In the genomic region with DNA sequence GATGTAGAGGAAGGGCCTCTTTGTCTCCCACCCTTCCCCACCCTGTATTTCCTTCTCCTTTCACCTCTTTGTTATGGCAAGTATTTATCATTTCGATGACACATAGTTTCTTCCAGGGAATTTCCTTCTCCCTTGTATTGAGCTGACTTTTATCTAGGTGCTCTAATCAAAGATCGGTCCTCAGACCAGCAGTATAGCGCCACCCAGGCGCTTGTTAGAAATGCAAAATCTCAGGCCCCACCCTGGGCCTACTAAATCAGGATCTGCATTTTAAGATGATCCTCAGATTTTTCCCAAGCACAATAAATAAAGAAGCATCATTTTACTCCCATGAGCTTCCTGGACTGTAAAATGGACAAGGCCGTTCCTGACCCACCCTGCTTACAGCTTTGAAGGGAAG, we compare ENCODE assay signal across 27 cellular contexts.
"Had no signal": no experiment of that assay in that cellular context is flagged by ENCODE, and none has a peak within 500 bp of the region (broad histone marks: within the 10 kb centered on the region; RNA-seq: fewer than 3 reads in every experiment).

No MANE protein-coding gene starts in this region.

- ATAC-seq: activated naive CD4-positive, alpha-beta T cell treated with anti-CD3 and anti-CD28 coated beads, Interleukin-2, amount 50 U/mL, for 72 hours; activated T-cell treated with anti-CD3 and anti-CD28 coated beads, Interleukin-2, amount 50 U/mL, for 72 hours; gastroesophageal sphincter had no signal

- FAIRE-seq: bronchial epithelial cell had no signal

- H3K4me3 ChIP-seq: ascending aorta, coronary artery, dorsolateral prefrontal cortex, esophagus muscularis mucosa, gastroesophageal sphincter had no signal

- H3K27me3 Mint-ChIP-seq: activated T-cell treated with anti-CD3 and anti-CD28 coated beads, Interleukin-2, amount 50 U/mL, for 24 hours; central memory CD8-positive, alpha-beta T cell had no signal

- H3K9me3 Mint-ChIP-seq: activated CD4-positive, alpha-beta memory T cell treated with anti-CD3 and anti-CD28 coated beads, Interleukin-2, amount 10 ng/mL, durations not matched to agents 7 days and 5 days; activated CD4-positive, alpha-beta T cell treated with anti-CD3 and anti-CD28 coated beads, Interleukin-2, amount 10 ng/mL, durations not matched to agents 7 days and 5 days; activated naive CD4-positive, alpha-beta T cell treated with anti-CD3 and anti-CD28 coated beads, Interleukin-2, amount 10 ng/mL, durations not matched to agents 7 days and 5 days; activated naive CD4-positive, alpha-beta T cell treated with anti-CD3 and anti-CD28 coated beads, Interleukin-2, amount 50 U/mL, for 72 hours; activated naive CD8-positive, alpha-beta T cell treated with anti-CD3 and anti-CD28 coated beads, Interleukin-2, amount 10 ng/mL, durations not matched to agents 7 days and 5 days; activated T-cell treated with anti-CD3 and anti-CD28 coated beads, Interleukin-2, amount 50 U/mL, for 24 hours; activated T-cell treated with anti-CD3 and anti-CD28 coated beads, Interleukin-2, amount 50 U/mL, for 72 hours; brain; central memory CD8-positive, alpha-beta T cell; dendritic cell treated with granulocyte-macrophage colony-stimulating factor and Interleukin-4, amounts not matched to agents 40 ng/mL and 50 ng/mL, for 4 days had no signal

- H3K27me3 ChIP-seq: ascending aorta, esophagus muscularis mucosa, gastroesophageal sphincter had no signal

- H3K4me1 ChIP-seq: ascending aorta had no signal

- H3K9me3 ChIP-seq: ascending aorta, esophagus muscularis mucosa, gastroesophageal sphincter had no signal

- H3K27ac ChIP-seq: ascending aorta, coronary artery, dorsolateral prefrontal cortex, esophagus muscularis mucosa, gastroesophageal sphincter had no signal

- H3K4me1 Mint-ChIP-seq: activated CD4-positive, alpha-beta memory T cell treated with anti-CD3 and anti-CD28 coated beads, Interleukin-2, amount 10 ng/mL, durations not matched to agents 7 days and 5 days; activated CD4-positive, alpha-beta T cell treated with anti-CD3 and anti-CD28 coated beads, Interleukin-2, amount 10 ng/mL, durations not matched to agents 7 days and 5 days; activated naive CD4-positive, alpha-beta T cell treated with anti-CD3 and anti-CD28 coated beads, Interleukin-2, amount 10 ng/mL, durations not matched to agents 7 days and 5 days; activated naive CD8-positive, alpha-beta T cell treated with anti-CD3 and anti-CD28 coated beads, Interleukin-2, amount 10 ng/mL, durations not matched to agents 7 days and 5 days; central memory CD8-positive, alpha-beta T cell had no signal

- DNase-seq: activated CD4-positive, alpha-beta memory T cell treated with anti-CD3 and anti-CD28 coated beads, Interleukin-2, amount 10 ng/mL, durations not matched to agents 7 days and 5 days; activated CD4-positive, alpha-beta T cell treated with anti-CD3 and anti-CD28 coated beads for 1 hour; activated CD4-positive, alpha-beta T cell treated with anti-CD3 and anti-CD28 coated beads for 4 hours; activated CD4-positive, alpha-beta T cell treated with anti-CD3 and anti-CD28 coated beads, Interleukin-2, amount 10 ng/mL, durations not matched to agents 7 days and 5 days; activated CD4-positive, alpha-beta T cell treated with anti-CD3 and anti-CD28 coated beads, Interleukin-2, amount 50 U/mL, for 4 hours; activated CD8-positive, alpha-beta memory T cell treated with anti-CD3 and anti-CD28 coated beads, Interleukin-2, amount 50 U/mL, for 48 hours; activated gamma-delta T cell; activated naive CD4-positive, alpha-beta T cell; activated naive CD4-positive, alpha-beta T cell treated with anti-CD3 and anti-CD28 coated beads, Interleukin-2, amount 10 ng/mL, durations not matched to agents 7 days and 5 days; activated naive CD8-positive, alpha-beta T cell treated with anti-CD3 and anti-CD28 coated beads, Interleukin-2, amount 10 ng/mL, durations not matched to agents 7 days and 5 days; activated T-cell treated with anti-CD3 and anti-CD28 coated beads for 4 hours; activated T-cell treated with anti-CD3 and anti-CD28 coated beads, Interleukin-2, amount 50 U/mL, for 24 hours; activated T-cell treated with anti-CD3 and anti-CD28 coated beads, Interleukin-2, amount 50 U/mL, for 72 hours; dorsolateral prefrontal cortex; effector memory CD4-positive, alpha-beta T cell; erythroblast; foreskin melanocyte; T-helper 2 cell had no signal

- H3K36me3 Mint-ChIP-seq: activated naive CD4-positive, alpha-beta T cell treated with anti-CD3 and anti-CD28 coated beads, Interleukin-2, amount 10 ng/mL, durations not matched to agents 7 days and 5 days; activated naive CD4-positive, alpha-beta T cell treated with anti-CD3 and anti-CD28 coated beads, Interleukin-2, amount 50 U/mL, for 72 hours; activated naive CD8-positive, alpha-beta T cell treated with anti-CD3 and anti-CD28 coated beads, Interleukin-2, amount 10 ng/mL, durations not matched to agents 7 days and 5 days; brain had no signal

- H3K27ac Mint-ChIP-seq: activated CD4-positive, alpha-beta memory T cell treated with anti-CD3 and anti-CD28 coated beads, Interleukin-2, amount 10 ng/mL, durations not matched to agents 7 days and 5 days; activated CD4-positive, alpha-beta T cell treated with anti-CD3 and anti-CD28 coated beads, Interleukin-2, amount 10 ng/mL, durations not matched to agents 7 days and 5 days; activated naive CD4-positive, alpha-beta T cell treated with anti-CD3 and anti-CD28 coated beads, Interleukin-2, amount 10 ng/mL, durations not matched to agents 7 days and 5 days; activated naive CD4-positive, alpha-beta T cell treated with anti-CD3 and anti-CD28 coated beads, Interleukin-2, amount 50 U/mL, for 72 hours; activated naive CD8-positive, alpha-beta T cell treated with anti-CD3 and anti-CD28 coated beads, Interleukin-2, amount 10 ng/mL, durations not matched to agents 7 days and 5 days; activated T-cell treated with anti-CD3 and anti-CD28 coated beads, Interleukin-2, amount 50 U/mL, for 24 hours; activated T-cell treated with anti-CD3 and anti-CD28 coated beads, Interleukin-2, amount 50 U/mL, for 72 hours; brain; dendritic cell treated with granulocyte-macrophage colony-stimulating factor and Interleukin-4, amounts not matched to agents 40 ng/mL and 50 ng/mL, for 4 days had no signal

- H3K4me3 Mint-ChIP-seq: activated CD4-positive, alpha-beta memory T cell treated with anti-CD3 and anti-CD28 coated beads, Interleukin-2, amount 10 ng/mL, durations not matched to agents 7 days and 5 days; activated CD4-positive, alpha-beta T cell treated with anti-CD3 and anti-CD28 coated beads, Interleukin-2, amount 10 ng/mL, durations not matched to agents 7 days and 5 days; activated naive CD4-positive, alpha-beta T cell treated with anti-CD3 and anti-CD28 coated beads, Interleukin-2, amount 10 ng/mL, durations not matched to agents 7 days and 5 days; activated naive CD8-positive, alpha-beta T cell treated with anti-CD3 and anti-CD28 coated beads, Interleukin-2, amount 10 ng/mL, durations not matched to agents 7 days and 5 days; activated T-cell treated with anti-CD3 and anti-CD28 coated beads, Interleukin-2, amount 50 U/mL, for 24 hours; activated T-cell treated with anti-CD3 and anti-CD28 coated beads, Interleukin-2, amount 50 U/mL, for 72 hours; brain; central memory CD8-positive, alpha-beta T cell; dendritic cell treated with granulocyte-macrophage colony-stimulating factor and Interleukin-4, amounts not matched to agents 40 ng/mL and 50 ng/mL, for 4 days had no signal
